Comparison of ENCODE assay signal across 8 cellular contexts in genomic region chr10:73998623-73999622, GRCh38. TPM values are rescaled to one million over a fixed set of nuclear protein-coding genes. Genes with fewer than 3 reads are reported as not detected.
DNase-seq lines count a peak whose midpoint lies in the region; ATAC-seq and TF ChIP-seq lines count a peak whose summit lies in the region.

No MANE protein-coding gene starts in this region.

- H3K4me3 ChIP-seq in fibroblast of the aortic adventitia (ENCODE audit: low read depth, low read length) = peak overlapping the region; percentile 97

- intact Hi-C loops in activated T-helper 1 cell treated with anti-CD3 and anti-CD28 coated beads, Interleukin-12 subunit alpha, Interleukin-12 subunit beta, Interleukin-2, Interleukin-4 antibody, amounts not matched to agents 30 ng/mL and 10 ng/mL and 1 ng/mL, durations not matched to agents 14 hours and 24 hours and 36 hours (cut with micrococcal nuclease) = loop anchor here (1.0 to 10.0 kb wide), 9 partner anchors 43 to 1233 kb away; partner anchors contain the start of genes AP3M1 and SAMD8
- intact Hi-C loops in natural killer cell (cut with micrococcal nuclease) = loop anchor here (2.0 to 5.0 kb wide), 2 partner anchors 42 to 153 kb away; partner anchors contain the start of genes ADK and AP3M1

- peaks cover 55% of the 10 kb centered on the region for H3K4me1 Mint-ChIP-seq in activated T-helper 1 cell treated with anti-CD3 and anti-CD28 coated beads, Interleukin-12 subunit alpha, Interleukin-12 subunit beta, Interleukin-2, Interleukin-4 antibody, amounts not matched to agents 30 ng/mL and 10 ng/mL and 1 ng/mL, durations not matched to agents 14 hours and 24 hours and 36 hours (ENCODE audit: low read depth)
- peaks cover 51 to 67% of the 10 kb centered on the region in 2 donors for H3K4me1 Mint-ChIP-seq in natural killer cell

- H3K36me3 Mint-ChIP-seq in activated T-helper 1 cell treated with anti-CD3 and anti-CD28 coated beads, Interleukin-12 subunit alpha, Interleukin-12 subunit beta, Interleukin-2, Interleukin-4 antibody, amounts not matched to agents 30 ng/mL and 10 ng/mL and 1 ng/mL, durations not matched to agents 14 hours and 24 hours and 36 hours (ENCODE audit: low read depth) = peaks cover 13% of the 10 kb centered on the region
- H3K36me3 Mint-ChIP-seq in natural killer cell = no peaks in the 10 kb centered on the region

- peak overlapping the region; percentile 85 for H3K27ac Mint-ChIP-seq in activated T-helper 1 cell treated with anti-CD3 and anti-CD28 coated beads, Interleukin-12 subunit alpha, Interleukin-12 subunit beta, Interleukin-2, Interleukin-4 antibody, amounts not matched to agents 30 ng/mL and 10 ng/mL and 1 ng/mL, durations not matched to agents 14 hours and 24 hours and 36 hours
- H3K27ac Mint-ChIP-seq in natural killer cell = peak overlapping the region; percentile 88 to 94

- DNase-seq in NCI-H2171 treated with DMSO at 0.1 percent for 48 hours (lab: John Stamatoyannopoulos, UW) (peak; percentile 50), NCI-H2171 (lab: John Stamatoyannopoulos, UW) (no peak), NCI-H146 (lab: John Stamatoyannopoulos, UW) (peak; percentile 62), fibroblast of the aortic adventitia (ENCODE audit: low read depth) (peak; percentile 89), natural killer cell (peak; percentile 19)
- no peak for DNase-seq in activated T-helper 1 cell treated with anti-CD3 and anti-CD28 coated beads, Interleukin-12 subunit alpha, Interleukin-12 subunit beta, Interleukin-2, Interleukin-4 antibody, amounts not matched to agents 30 ng/mL and 10 ng/mL and 1 ng/mL, durations not matched to agents 14 hours and 24 hours and 36 hours (ENCODE audit: low spot score)

- TF ChIP-seq CTCF in fibroblast of the aortic adventitia (IDR thresholded peaks at IDR 0.05; ENCODE audit: insufficient read depth, low read length) (peak; percentile 76), natural killer cell (IDR thresholded peaks at IDR 0.05) (no peak)

- ATAC-seq in natural killer cell (no peak), GM19351 (IDR thresholded peaks at IDR 0.05; ENCODE audit: unreplicated experiment) (no peak), HG03460 (IDR thresholded peaks at IDR 0.05; ENCODE audit: unreplicated experiment) (no peak)

- H3K9me3 Mint-ChIP-seq in activated T-helper 1 cell treated with anti-CD3 and anti-CD28 coated beads, Interleukin-12 subunit alpha, Interleukin-12 subunit beta, Interleukin-2, Interleukin-4 antibody, amounts not matched to agents 30 ng/mL and 10 ng/mL and 1 ng/mL, durations not matched to agents 14 hours and 24 hours and 36 hours = no peaks in the 10 kb centered on the region
- H3K9me3 Mint-ChIP-seq in natural killer cell = no peaks in the 10 kb centered on the region

- H3K4me3 Mint-ChIP-seq in activated T-helper 1 cell treated with anti-CD3 and anti-CD28 coated beads, Interleukin-12 subunit alpha, Interleukin-12 subunit beta, Interleukin-2, Interleukin-4 antibody, amounts not matched to agents 30 ng/mL and 10 ng/mL and 1 ng/mL, durations not matched to agents 14 hours and 24 hours and 36 hours = peak overlapping the region; percentile 98
- H3K4me3 Mint-ChIP-seq in natural killer cell = peak overlapping the region; percentile 97

- H3K27me3 Mint-ChIP-seq in activated T-helper 1 cell treated with anti-CD3 and anti-CD28 coated beads, Interleukin-12 subunit alpha, Interleukin-12 subunit beta, Interleukin-2, Interleukin-4 antibody, amounts not matched to agents 30 ng/mL and 10 ng/mL and 1 ng/mL, durations not matched to agents 14 hours and 24 hours and 36 hours (ENCODE audit: insufficient read depth) = no peaks in the 10 kb centered on the region
- H3K27me3 Mint-ChIP-seq in natural killer cell (ENCODE audit: low read depth in 2 of 2) = no peaks in the 10 kb centered on the region

RNA-seq across cellular contexts. Expression of gene VCL, which starts 1.0 kb away (rescaled TPM):
- 24.4 and 26.0 TPM in 2 replicates for total RNA-seq in activated T-helper 1 cell treated with anti-CD3 and anti-CD28 coated beads, Interleukin-12 subunit alpha, Interleukin-12 subunit beta, Interleukin-2, Interleukin-4 antibody, amounts not matched to agents 30 ng/mL and 10 ng/mL and 1 ng/mL, durations not matched to agents 14 hours and 24 hours and 36 hours
- total RNA-seq in fibroblast of the aortic adventitia (ENCODE audit: low replicate concordance) (148 and 176 TPM in 2 replicates), natural killer cell (100 to 1,000 TPM; 121 to 145 (median 122) TPM)

Comparison
In these comparisons a context has a peak if more than half of its experiments do, and no peak if none do; other contexts are left out.
1. DNase-seq: peak in NCI-H2171 treated with DMSO at 0.1 percent for 48 hours (single experiment), NCI-H146 (single experiment), fibroblast of the aortic adventitia (single experiment) and natural killer cell (single experiment); none in NCI-H2171 (single experiment) and activated T-helper 1 cell treated with anti-CD3 and anti-CD28 coated beads, Interleukin-12 subunit alpha, Interleukin-12 subunit beta, Interleukin-2, Interleukin-4 antibody, amounts not matched to agents 30 ng/mL and 10 ng/mL and 1 ng/mL, durations not matched to agents 14 hours and 24 hours and 36 hours (single experiment).